Comparison of ENCODE assay signal across 21 cellular contexts in the genomic region with DNA sequence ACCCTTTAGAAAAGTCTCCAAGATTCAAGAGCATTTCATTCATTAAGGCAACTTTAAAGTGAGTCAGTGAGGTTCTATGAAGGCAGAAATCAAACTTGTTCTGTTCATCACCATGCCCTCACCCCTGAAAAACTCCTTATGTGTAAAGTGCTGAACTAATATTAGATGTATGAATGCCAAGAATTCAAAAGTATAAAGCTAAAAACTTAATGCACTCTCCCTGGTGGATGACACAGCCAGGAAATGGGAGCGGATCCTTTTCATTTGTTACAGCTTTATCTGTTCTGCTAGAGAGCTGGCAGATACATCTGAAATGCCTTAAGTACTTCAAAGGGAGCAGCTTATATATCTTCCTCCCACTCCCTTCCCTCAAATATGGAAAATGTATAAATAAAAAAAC. TPM values are rescaled to one million over a fixed set of nuclear protein-coding genes. Genes with fewer than 3 reads are reported as not detected.
DNase-seq lines count a peak whose midpoint lies in the region; ATAC-seq and TF ChIP-seq lines count a peak whose summit lies in the region.
"Had no signal": no experiment of that assay in that cellular context is flagged by ENCODE, and none has a peak within 500 bp of the region (broad histone marks: within the 10 kb centered on the region; RNA-seq: fewer than 3 reads in every experiment).

No MANE protein-coding gene starts in this region.

- intact Hi-C loops in A673 (cut with micrococcal nuclease; ENCODE audit: unreplicated experiment) = no loop called here

- no peak overlapping the region for H3K4me3 ChIP-seq in A673 (ENCODE audit: low read depth, low read length, poor library complexity, severe bottlenecking)
- no peak overlapping the region for H3K4me3 ChIP-seq in epithelial cell of esophagus (ENCODE audit: low read length)
- no peak overlapping the region for H3K4me3 ChIP-seq in effector memory CD4-positive, alpha-beta T cell (ENCODE audit: insufficient read depth, low read depth, low read length, poor library complexity, severe bottlenecking)
- H3K4me3 ChIP-seq: SJSA1 had no signal

- DNase-seq in A673 (ENCODE audit: low spot score) = peak; percentile 48
- DNase-seq in epithelial cell of esophagus (ENCODE audit: low read depth) = peak; percentile 9
- no peak for DNase-seq in mesothelial cell of epicardium (ENCODE audit: low spot score in 2 of 2, unreplicated experiment in 2 of 2)
- no peak for DNase-seq in COR-L47 (lab: John Stamatoyannopoulos, UW)
- no peak for DNase-seq in effector memory CD4-positive, alpha-beta T cell
- DNase-seq: AML-193; C1 segment of cervical spinal cord; CD8-positive, alpha-beta memory T cell; GDM1; MV-4-11; NCI-H1694; NCI-H2081; NCI-H2171; NCI-H526; OCI-M1 had no signal

- H3K9me3 ChIP-seq in A673 (ENCODE audit: low read depth, low read length, poor library complexity, severe bottlenecking) = no peaks in the 10 kb centered on the region
- H3K9me3 ChIP-seq in effector memory CD4-positive, alpha-beta T cell (ENCODE audit: control insufficient read depth, low read length) = no peaks in the 10 kb centered on the region
- H3K9me3 ChIP-seq: SJSA1 had no signal

- H3K27ac ChIP-seq in A673 (ENCODE audit: low read depth, low read length, poor library complexity, severe bottlenecking) = no peak overlapping the region
- no peak overlapping the region for H3K27ac ChIP-seq in effector memory CD4-positive, alpha-beta T cell (ENCODE audit: insufficient read depth, low read length, poor library complexity, severe bottlenecking)
- H3K27ac ChIP-seq: 22Rv1, SJSA1 had no signal

- no peak overlapping the region for H3K4me3 Mint-ChIP-seq in mesothelial cell of epicardium
- H3K4me3 Mint-ChIP-seq: CD8-positive, alpha-beta memory T cell; IgD-negative memory B cell had no signal

- no peaks in the 10 kb centered on the region for H3K27me3 Mint-ChIP-seq in mesothelial cell of epicardium (ENCODE audit: low read depth)

- H3K36me3 ChIP-seq in A673 (ENCODE audit: insufficient read depth, low read length, poor library complexity, severe bottlenecking) = no peaks in the 10 kb centered on the region
- no peaks in the 10 kb centered on the region for H3K36me3 ChIP-seq in effector memory CD4-positive, alpha-beta T cell (ENCODE audit: control insufficient read depth, insufficient read depth, low read length)

- CTCF ChIA-PET in A673 (lab: Charles Lee) = no interaction called here

- peaks cover 24% of the 10 kb centered on the region for H3K4me1 Mint-ChIP-seq in mesothelial cell of epicardium
- H3K4me1 Mint-ChIP-seq: CD8-positive, alpha-beta memory T cell; IgD-negative memory B cell had no signal

- peak; percentile 94 for ATAC-seq in SK-N-SH treated with all-trans-retinoic acid at 6 μM for 48 hours
- no peak for ATAC-seq in GM21723 (IDR thresholded peaks at IDR 0.05; ENCODE audit: unreplicated experiment)
- ATAC-seq in HG02981 (IDR thresholded peaks at IDR 0.05; ENCODE audit: unreplicated experiment) = no peak

- POLR2A ChIA-PET in A673 (lab: Charles Lee; ENCODE audit: low non-redundant PET) = no interaction called here

- H3K27ac Mint-ChIP-seq in mesothelial cell of epicardium = peak overlapping the region; percentile 80
- H3K27ac Mint-ChIP-seq: CD8-positive, alpha-beta memory T cell; IgD-negative memory B cell had no signal

- no peaks in the 10 kb centered on the region for H3K4me1 ChIP-seq in A673 (ENCODE audit: insufficient read depth, low read length, poor library complexity, severe bottlenecking)
- no peaks in the 10 kb centered on the region for H3K4me1 ChIP-seq in effector memory CD4-positive, alpha-beta T cell (ENCODE audit: control insufficient read depth, insufficient read depth, low read length, poor library complexity, severe bottlenecking)
- H3K4me1 ChIP-seq: SJSA1 had no signal

- no TSS peak for BruUV-seq in A673 (replicated peaks; lab: Mats Ljungman, UMichigan)

- no peaks in the 10 kb centered on the region for H3K27me3 ChIP-seq in A673 (replicated peaks; ENCODE audit: insufficient read depth, low read depth, low read length, poor library complexity)
- H3K27me3 ChIP-seq in effector memory CD4-positive, alpha-beta T cell (replicated peaks; ENCODE audit: control insufficient read depth, insufficient read depth, low read length, poor library complexity, severe bottlenecking) = no peaks in the 10 kb centered on the region
- H3K27me3 ChIP-seq: SJSA1 had no signal

- H3K9me3 Mint-ChIP-seq in mesothelial cell of epicardium = peaks cover 10% of the 10 kb centered on the region
- H3K9me3 Mint-ChIP-seq: CD8-positive, alpha-beta memory T cell; IgD-negative memory B cell had no signal

- TF ChIP-seq CTCF in A673 (conservative IDR thresholded peaks at IDR 0.05; ENCODE audit: low read depth, low read length) (no peak), epithelial cell of esophagus (IDR thresholded peaks at IDR 0.05; ENCODE audit: insufficient read depth, low read depth, low read length, missing control alignments) (no peak), mesothelial cell of epicardium (IDR thresholded peaks at IDR 0.05; ENCODE audit: unreplicated experiment) (no peak)

- peaks cover 39% of the 10 kb centered on the region for H3K36me3 Mint-ChIP-seq in mesothelial cell of epicardium

TF ChIP-seq in SK-N-SH treated with all-trans-retinoic acid at 6 μM for 48 hours, 23 proteins besides CTCF, POLR2A, EP300 and RAD21:
- TF ChIP-seq ISL1 (CRISPR knock-in tag; IDR thresholded peaks at IDR 0.05) (peak; percentile 80), TOX (CRISPR knock-in tag; IDR thresholded peaks at IDR 0.05; ENCODE audit: borderline replicate concordance) (no peak), OSR1 (CRISPR knock-in tag; IDR thresholded peaks at IDR 0.05) (no peak)
- TF ChIP-seq, protein P1, sequence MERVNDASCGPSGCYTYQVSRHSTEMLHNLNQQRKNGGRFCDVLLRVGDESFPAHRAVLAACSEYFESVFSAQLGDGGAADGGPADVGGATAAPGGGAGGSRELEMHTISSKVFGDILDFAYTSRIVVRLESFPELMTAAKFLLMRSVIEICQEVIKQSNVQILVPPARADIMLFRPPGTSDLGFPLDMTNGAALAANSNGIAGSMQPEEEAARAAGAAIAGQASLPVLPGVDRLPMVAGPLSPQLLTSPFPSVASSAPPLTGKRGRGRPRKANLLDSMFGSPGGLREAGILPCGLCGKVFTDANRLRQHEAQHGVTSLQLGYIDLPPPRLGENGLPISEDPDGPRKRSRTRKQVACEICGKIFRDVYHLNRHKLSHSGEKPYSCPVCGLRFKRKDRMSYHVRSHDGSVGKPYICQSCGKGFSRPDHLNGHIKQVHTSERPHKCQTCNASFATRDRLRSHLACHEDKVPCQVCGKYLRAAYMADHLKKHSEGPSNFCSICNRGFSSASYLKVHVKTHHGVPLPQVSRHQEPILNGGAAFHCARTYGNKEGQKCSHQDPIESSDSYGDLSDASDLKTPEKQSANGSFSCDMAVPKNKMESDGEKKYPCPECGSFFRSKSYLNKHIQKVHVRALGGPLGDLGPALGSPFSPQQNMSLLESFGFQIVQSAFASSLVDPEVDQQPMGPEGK (CRISPR knock-in tag; IDR thresholded peaks at IDR 0.05; ENCODE audit: borderline replicate concordance) = no peak

RNA-seq across cellular contexts. Expression of gene TXNRD3, which starts 8.3 kb away (rescaled TPM):
- 4.1 and 5.5 TPM in 2 replicates for total RNA-seq in A673 (2021)
- total RNA-seq in mesothelial cell of epicardium = 18.3 to 21.6 TPM (median 18.4 TPM) in 3 replicates

RNA-seq across cellular contexts. Expression of gene CHCHD6, which starts 57.4 kb away (rescaled TPM):
- 23.3 and 24.8 TPM in 2 replicates for total RNA-seq in A673 (2021)
- total RNA-seq in mesothelial cell of epicardium = 29.7 to 31.2 TPM (median 31.0 TPM) in 3 replicates

Comparison
In these comparisons a context has a peak if more than half of its experiments do, and no peak if none do; other contexts are left out.
1. DNase-seq: peak in A673 (single experiment) and epithelial cell of esophagus (single experiment); none in mesothelial cell of epicardium (0 of 2), COR-L47 (single experiment) and effector memory CD4-positive, alpha-beta T cell (0 of 3).